19 cellular contexts compared by ENCODE assay signal in the genomic region with DNA sequence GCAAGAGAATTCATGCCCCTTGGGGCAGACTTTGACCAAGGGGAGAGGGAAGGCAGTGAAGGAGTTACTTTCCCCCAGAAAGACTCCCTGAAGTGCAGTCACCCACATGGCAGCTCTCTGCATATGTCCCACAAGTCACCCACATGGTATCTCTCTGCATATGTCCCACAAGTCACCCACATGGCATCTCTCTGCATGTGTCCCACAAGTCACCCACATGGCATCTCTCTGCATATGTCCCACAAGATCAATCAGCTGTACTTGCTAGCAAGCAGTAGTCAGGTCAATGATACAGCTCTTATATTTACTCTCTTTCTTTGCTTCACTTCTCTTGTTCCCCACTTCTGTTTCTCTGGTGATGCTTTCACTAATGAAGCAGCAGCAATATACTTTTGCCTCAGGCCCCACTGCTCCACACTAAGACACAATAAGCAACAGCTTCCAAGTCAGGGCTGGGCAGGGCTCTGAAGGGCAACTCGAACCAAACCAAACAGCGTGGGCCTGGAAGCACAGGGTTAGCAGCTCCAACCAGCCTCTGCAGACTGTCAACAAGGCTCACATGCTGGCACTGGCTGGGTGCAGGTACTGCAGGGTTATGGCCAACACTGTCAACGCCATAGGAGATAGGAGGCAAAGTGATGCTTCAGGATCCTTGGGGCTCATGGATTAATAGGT. TPM values are rescaled to one million over a fixed set of nuclear protein-coding genes. Genes with fewer than 3 reads are reported as not detected.
DNase-seq lines count a peak whose midpoint lies in the region; ATAC-seq and TF ChIP-seq lines count a peak whose summit lies in the region.
"Had no signal": no experiment of that assay in that cellular context is flagged by ENCODE, and none has a peak within 500 bp of the region (broad histone marks: within the 10 kb centered on the region; RNA-seq: fewer than 3 reads in every experiment).

No MANE protein-coding gene starts in this region.

- H3K27me3 ChIP-seq in CD4-positive, alpha-beta T cell (ENCODE audit: control insufficient read depth, insufficient read depth, low read length), result no peaks in the 10 kb centered on the region
- H3K27me3 ChIP-seq in tibial nerve, result no peaks in the 10 kb centered on the region
- H3K27me3 ChIP-seq: right lobe of liver, suprapubic skin had no signal

- H3K9me3 ChIP-seq in CD4-positive, alpha-beta T cell (ENCODE audit: control insufficient read depth, low read length), result no peaks in the 10 kb centered on the region
- no peaks in the 10 kb centered on the region for H3K9me3 ChIP-seq in tibial nerve
- H3K9me3 ChIP-seq: right lobe of liver, suprapubic skin had no signal

- H3K4me3 ChIP-seq in tibial nerve, result no peak overlapping the region
- H3K4me3 ChIP-seq: GM12878, right lobe of liver, suprapubic skin had no signal

- intact Hi-C loops in CD4-positive, alpha-beta T cell (cut with DNase I, micrococcal nuclease), result no loop called here
- intact Hi-C loops in Right ventricle myocardium superior (cut with DNase I), result no loop called here

- no peak for TF ChIP-seq CTCF in CD4-positive, alpha-beta T cell (IDR thresholded peaks at IDR 0.05)
- TF ChIP-seq CTCF in HFFc6 (IDR thresholded peaks at IDR 0.05), result no peak
- no peak for TF ChIP-seq CTCF in nephron (IDR thresholded peaks at IDR 0.05; ENCODE audit: unreplicated experiment in 3 of 3)
- no peak for TF ChIP-seq CTCF in tibial nerve (IDR thresholded peaks at IDR 0.05)

- POLR2A ChIA-PET in CD4-positive, alpha-beta T cell (lab: Charles Lee), result no interaction called here

- DNase-seq in CD4-positive, alpha-beta T cell, result no peak
- DNase-seq in HFFc6, result no peak
- no peak for DNase-seq in Right ventricle myocardium superior
- no peak for DNase-seq in SIG-M5 treated with dmso at 0.1 percent for 504 hours (lab: John Stamatoyannopoulos, UW; ENCODE audit: unreplicated experiment)
- DNase-seq in tibial nerve (ENCODE audit: low spot score in 2 of 2), result no peak
- DNase-seq: activated CD4-positive, CD25-positive, alpha-beta regulatory T cell; AML-193; central memory CD4-positive, alpha-beta T cell; GDM1; midbrain; NCI-H187; nucleus accumbens; right lobe of liver; SHP77; stimulated activated CD4-positive, alpha-beta T cell treated with anti-CD3 and anti-CD28 coated beads, Interleukin-2, amount 100 ng/mL, for 24 hours had no signal

- H3K36me3 ChIP-seq in tibial nerve, result no peaks in the 10 kb centered on the region
- H3K36me3 ChIP-seq: right lobe of liver, suprapubic skin had no signal

- no peaks in the 10 kb centered on the region for H3K9me3 Mint-ChIP-seq in CD4-positive, alpha-beta T cell
- H3K9me3 Mint-ChIP-seq in HFFc6 (no peaks in the 10 kb centered on the region), nephron (no peaks in the 10 kb centered on the region)

- no peak for ATAC-seq in CD4-positive, alpha-beta T cell (ENCODE audit: poor library complexity)
- peak; percentile 40 for ATAC-seq in Right ventricle myocardium superior (ENCODE audit: poor library complexity)
- ATAC-seq in HG02759 (IDR thresholded peaks at IDR 0.05; ENCODE audit: unreplicated experiment), result no peak
- ATAC-seq: GM12878 had no signal

- H3K4me3 Mint-ChIP-seq in CD4-positive, alpha-beta T cell, result no peak overlapping the region
- H3K4me3 Mint-ChIP-seq in HFFc6 (no peak overlapping the region; the same call in 1 of the 2 replicates), nephron (no peak overlapping the region)

- peak overlapping the region; percentile 58 for H3K27ac Mint-ChIP-seq in CD4-positive, alpha-beta T cell
- 0 out of 2 replicates have a peak overlapping the region, but pooled peaks have one; percentile 3 for H3K27ac Mint-ChIP-seq in HFFc6
- H3K27ac Mint-ChIP-seq in nephron, result peak overlapping the region in 2 of 3 experiments; percentile 19 to 24

- peaks cover 0 to 36% (median 18%) of the 10 kb centered on the region in 4 donors for H3K4me1 ChIP-seq in tibial nerve
- H3K4me1 ChIP-seq: right lobe of liver had no signal

- H3K27me3 Mint-ChIP-seq in CD4-positive, alpha-beta T cell, result no peaks in the 10 kb centered on the region
- H3K27me3 Mint-ChIP-seq in HFFc6 (ENCODE audit: insufficient read depth) (no peaks in the 10 kb centered on the region; the same call in 1 of the 2 replicates), nephron (ENCODE audit: low read depth) (peaks cover 4% of the 10 kb centered on the region)

- no peak overlapping the region for H3K27ac ChIP-seq in CD4-positive, alpha-beta T cell (ENCODE audit: low read depth, low read length)
- no peak overlapping the region for H3K27ac ChIP-seq in tibial nerve
- H3K27ac ChIP-seq: right lobe of liver, suprapubic skin had no signal

- 89 to 91% methylated on average over 3 of the region's 3 CpGs for WGBS in tibial nerve, 2 donors

- no peak for TF ChIP-seq POLR2A in tibial nerve (IDR thresholded peaks at IDR 0.05)

- CTCF ChIA-PET in CD4-positive, alpha-beta T cell (lab: Charles Lee), result interaction anchor here (1.2 kb wide), 1 partner anchor 14 kb away, joined by 4 read pairs; no protein-coding TSS in a partner anchor

- no peak for TF ChIP-seq EP300 in tibial nerve (IDR thresholded peaks at IDR 0.05)

- peaks cover 70% of the 10 kb centered on the region for H3K4me1 Mint-ChIP-seq in CD4-positive, alpha-beta T cell (ENCODE audit: low read depth)
- H3K4me1 Mint-ChIP-seq in HFFc6 (ENCODE audit: low read depth) (peaks cover 81% of the 10 kb centered on the region), nephron (peaks cover 37% of the 10 kb centered on the region)

- no peaks in the 10 kb centered on the region for H3K36me3 Mint-ChIP-seq in CD4-positive, alpha-beta T cell (ENCODE audit: low read depth)
- 0 out of 2 replicates have a peak, but pooled peaks cover 10% of the 10 kb centered on the region for H3K36me3 Mint-ChIP-seq in HFFc6 (ENCODE audit: low read depth)
- no peaks in the 10 kb centered on the region for H3K36me3 Mint-ChIP-seq in nephron (ENCODE audit: low read depth)

RNA-seq across cellular contexts. Expression of a gene that starts 46.7 kb away (rescaled TPM):
- 10 to 100 TPM in 1 of 2 experiments, 1 to 10 TPM in 1; 9.5 to 10.5 TPM for total RNA-seq in CD4-positive, alpha-beta T cell
- total RNA-seq in HFFc6 (2021; fragmentation: NEBNext Ultra II Directional; extraction: Animal tissue kit (Norgen Biotek cat#: 25700)), result 1,000 to 10,000 TPM; 7,606 to 9,130 (median 7,816) TPM
- 37.5 TPM for total RNA-seq in Right ventricle myocardium superior
- 1,000 to 10,000 TPM; 1,850 to 2,559 (median 1,931) TPM for total RNA-seq in tibial nerve

Comparison
In these comparisons a context has a peak if more than half of its experiments do, and no peak if none do; other contexts are left out.
1. H3K27ac Mint-ChIP-seq: peak in every context shown above with its lines; median percentile 58 in CD4-positive, alpha-beta T cell; 22 in nephron; 3 in HFFc6.
2. RNA of a gene that starts 46.7 kb away (total RNA-seq): 7,606 to 9,130 TPM in HFFc6 and 1,850 to 2,559 TPM in tibial nerve; 37.5 TPM in Right ventricle myocardium superior (single experiment) and 9.5 to 10.5 TPM in CD4-positive, alpha-beta T cell; every median in the first group is over 10 times any median in the second.